Comparison of ENCODE assay signal across 32 cellular contexts in genomic region chr14:105141486-105142281, GRCh38. TPM values are rescaled to one million over a fixed set of nuclear protein-coding genes. Genes with fewer than 3 reads are reported as not detected.
DNase-seq lines count a peak whose midpoint lies in the region; ATAC-seq, FAIRE-seq and TF ChIP-seq lines count a peak whose summit lies in the region.
"Had no signal": no experiment of that assay in that cellular context is flagged by ENCODE, and none has a peak within 500 bp of the region (broad histone marks: within the 10 kb centered on the region; RNA-seq: fewer than 3 reads in every experiment).

No MANE protein-coding gene starts in this region.

- H3K9ac ChIP-seq in HCT116 (ENCODE audit: low read length) (no peak overlapping the region), K562 (ENCODE audit: insufficient read depth in 1 of 2, low read depth in 2 of 2, low read length in 2 of 2) (no peak overlapping the region), kidney (ENCODE audit: low read length in 2 of 2) (no peak overlapping the region)

- H3K27ac ChIP-seq in HCT116 (ENCODE audit: low read depth, low read length) = no peak overlapping the region
- H3K27ac ChIP-seq in K562 (ENCODE audit: extremely low read depth, low read depth, low read length) = no peak overlapping the region
- H3K27ac ChIP-seq in kidney (ENCODE audit: low read depth in 2 of 2, low read length in 2 of 2) = no peak overlapping the region
- H3K27ac ChIP-seq in suprapubic skin = no peak overlapping the region
- H3K27ac ChIP-seq in coronary artery = no peak overlapping the region
- H3K27ac ChIP-seq: ascending aorta, colonic mucosa, esophagus muscularis mucosa, neutrophil, SJCRH30, skin epidermis had no signal

- RAD21 ChIA-PET in HCT116 (lab: Charles Lee; ENCODE audit: low non-redundant PET in 1 of 2, low total read pairs in 2 of 2, uncharacterized antibody in 2 of 2, unreplicated experiment in 2 of 2) = no interaction called here

- H3K4me1 Mint-ChIP-seq in activated CD8-positive, alpha-beta T cell treated with anti-CD3 and anti-CD28 coated beads, Interleukin-2, amount 10 ng/mL, durations not matched to agents 7 days and 5 days (ENCODE audit: low read depth) = no peaks in the 10 kb centered on the region
- H3K4me1 Mint-ChIP-seq: activated CD4-positive, alpha-beta T cell treated with anti-CD3 and anti-CD28 coated beads, Interleukin-2, amount 10 ng/mL, durations not matched to agents 24 days and 14 days; activated naive CD8-positive, alpha-beta T cell treated with anti-CD3 and anti-CD28 coated beads for 36 hours had no signal

- H3K9me1 ChIP-seq in K562 (ENCODE audit: control insufficient read depth, insufficient read depth, low read length) = no peaks in the 10 kb centered on the region

- no peaks in the 10 kb centered on the region for H3K27me3 ChIP-seq in HCT116 (ENCODE audit: insufficient read depth, low read length)
- no peaks in the 10 kb centered on the region for H3K27me3 ChIP-seq in K562 (ENCODE audit: control insufficient read depth in 2 of 2, insufficient read depth in 2 of 2, low read length in 2 of 2)
- H3K27me3 ChIP-seq in suprapubic skin = no peaks in the 10 kb centered on the region
- H3K27me3 ChIP-seq: ascending aorta, colonic mucosa, neutrophil, SJCRH30 had no signal

- no peak overlapping the region for H3K27ac Mint-ChIP-seq in activated CD8-positive, alpha-beta T cell treated with anti-CD3 and anti-CD28 coated beads, Interleukin-2, amount 10 ng/mL, durations not matched to agents 7 days and 5 days
- H3K27ac Mint-ChIP-seq: activated CD4-positive, alpha-beta T cell treated with anti-CD3 and anti-CD28 coated beads, Interleukin-2, amount 10 ng/mL, durations not matched to agents 24 days and 14 days; activated naive CD8-positive, alpha-beta T cell treated with anti-CD3 and anti-CD28 coated beads for 36 hours; effector memory CD8-positive, alpha-beta T cell; naive B cell; stimulated activated naive CD8-positive, alpha-beta T cell treated with anti-CD3 and anti-CD28 coated beads, Interleukin-15, Interleukin-2, amounts not matched to agents 100 ng/mL and 50 ng/mL, for 24 hours had no signal

- 92% methylated on average over 27 of the region's 43 CpGs for WGBS in K562 (ENCODE audit: insufficient coverage, low coverage, missing lambda C conversion rate)
- WGBS in suprapubic skin = 93% methylated on average over 36 of the region's 43 CpGs

- POLR2A ChIA-PET in HCT116 (lab: Charles Lee) = no interaction called here
- POLR2A ChIA-PET in K562 (lab: Yijun Ruan, JAX) = no interaction called here
- POLR2A ChIA-PET in activated CD8-positive, alpha-beta T cell treated with anti-CD3 and anti-CD28 coated beads, Interleukin-2, amount 10 ng/mL, durations not matched to agents 7 days and 5 days (lab: Charles Lee) = no interaction called here

- peaks cover 2 to 25% of the 10 kb centered on the region in 2 experiments; a peak in 3 of 4 replicates for H3K36me3 ChIP-seq in HCT116 (ENCODE audit: control insufficient read depth in 1 of 2, insufficient read depth in 2 of 2, low read length in 2 of 2)
- peaks cover 42% of the 10 kb centered on the region; the same call in 1 of the 3 replicates for H3K36me3 ChIP-seq in K562 (ENCODE audit: control insufficient read depth, insufficient read depth, low read length)
- H3K36me3 ChIP-seq in kidney (ENCODE audit: control insufficient read depth in 1 of 2, insufficient read depth in 2 of 2, low read length in 2 of 2) = no peaks in the 10 kb centered on the region
- peaks cover 39% of the 10 kb centered on the region for H3K36me3 ChIP-seq in suprapubic skin
- H3K36me3 ChIP-seq: colonic mucosa, neutrophil had no signal

- no peaks in the 10 kb centered on the region for H3K9me3 ChIP-seq in HCT116 (ENCODE audit: control insufficient read depth in 1 of 2, insufficient read depth in 1 of 2, low read depth in 1 of 2, low read length in 2 of 2)
- no peaks in the 10 kb centered on the region for H3K9me3 ChIP-seq in K562 (replicated peaks; ENCODE audit: control insufficient read depth, insufficient read depth, low read depth, low read length)
- peaks cover 3 to 14% of the 10 kb centered on the region in 2 donors for H3K9me3 ChIP-seq in kidney (ENCODE audit: control insufficient read depth in 1 of 2, low read length in 2 of 2)
- H3K9me3 ChIP-seq in suprapubic skin = no peaks in the 10 kb centered on the region
- H3K9me3 ChIP-seq: colonic mucosa, neutrophil had no signal

- H3K4me3 ChIP-seq in HCT116 (replicated peaks in 1 of 2; ENCODE audit: low read depth in 1 of 2, low read length in 2 of 2) (no peak overlapping the region), K562 (no peak overlapping the region), kidney (ENCODE audit: low read length in 2 of 2) (no peak overlapping the region), suprapubic skin (no peak overlapping the region), coronary artery (no peak overlapping the region)
- H3K4me3 ChIP-seq: ascending aorta, colonic mucosa, esophagus muscularis mucosa, GM12878, SJCRH30, skin epidermis had no signal

- H3K9me3 Mint-ChIP-seq in activated CD8-positive, alpha-beta T cell treated with anti-CD3 and anti-CD28 coated beads, Interleukin-2, amount 10 ng/mL, durations not matched to agents 7 days and 5 days (ENCODE audit: insufficient read depth) = peaks cover 8% of the 10 kb centered on the region
- H3K9me3 Mint-ChIP-seq: stimulated activated naive CD8-positive, alpha-beta T cell treated with anti-CD3 and anti-CD28 coated beads, Interleukin-15, Interleukin-2, amounts not matched to agents 100 ng/mL and 50 ng/mL, for 24 hours had no signal

- CTCF ChIA-PET in HCT116 (lab: Charles Lee) (no interaction called here), K562 (lab: Yijun Ruan, JAX; ENCODE audit: low intra/inter-chr PET ratio) (no interaction called here)
- CTCF ChIA-PET in activated CD8-positive, alpha-beta T cell treated with anti-CD3 and anti-CD28 coated beads, Interleukin-2, amount 10 ng/mL, durations not matched to agents 7 days and 5 days (lab: Charles Lee) = no interaction called here

- TF ChIP-seq POLR2A in HCT116 (IDR thresholded peaks at IDR 0.05; ENCODE audit: borderline replicate concordance, extremely low read depth, insufficient read depth, insufficient read length) = no peak
- no peak for TF ChIP-seq POLR2A in K562 (conservative IDR thresholded peaks at IDR 0.05)
- TF ChIP-seq POLR2A in suprapubic skin (IDR thresholded peaks at IDR 0.05) = no peak

- intact Hi-C loops in HCT116 (cut with micrococcal nuclease) (no loop called here), K562 (cut with micrococcal nuclease) (no loop called here), kidney (cut with DNase I) (no loop called here)

- H4K20me1 ChIP-seq in HCT116 (ENCODE audit: insufficient read depth) (no peaks in the 10 kb centered on the region), K562 (replicated peaks; ENCODE audit: control insufficient read depth, insufficient read depth, low read length) (no peaks in the 10 kb centered on the region)

- H3K4me2 ChIP-seq in HCT116 (ENCODE audit: low read length) (no peak overlapping the region), K562 (ENCODE audit: insufficient read depth, low read length) (no peak overlapping the region)

- no peaks in the 10 kb centered on the region for H3K27me3 Mint-ChIP-seq in activated CD8-positive, alpha-beta T cell treated with anti-CD3 and anti-CD28 coated beads, Interleukin-2, amount 10 ng/mL, durations not matched to agents 7 days and 5 days (ENCODE audit: low read depth)
- H3K27me3 Mint-ChIP-seq: activated CD4-positive, alpha-beta T cell treated with anti-CD3 and anti-CD28 coated beads, Interleukin-2, amount 10 ng/mL, durations not matched to agents 24 days and 14 days; activated naive CD8-positive, alpha-beta T cell treated with anti-CD3 and anti-CD28 coated beads for 36 hours; stimulated activated naive CD8-positive, alpha-beta T cell treated with anti-CD3 and anti-CD28 coated beads, Interleukin-15, Interleukin-2, amounts not matched to agents 100 ng/mL and 50 ng/mL, for 24 hours had no signal

- H3K4me1 ChIP-seq in HCT116 (ENCODE audit: control insufficient read depth in 1 of 2, insufficient read depth in 2 of 2, low read length in 2 of 2) (no peaks in the 10 kb centered on the region), K562 (replicated peaks in 1 of 2; ENCODE audit: control insufficient read depth in 2 of 2, insufficient read depth in 2 of 2, low read length in 2 of 2) (peaks cover 0 to 19% of the 10 kb centered on the region in 2 experiments; a peak in 2 of 5 replicates), kidney (ENCODE audit: control insufficient read depth in 1 of 2, insufficient read depth in 1 of 2, low read depth in 1 of 2, low read length in 2 of 2) (no peaks in the 10 kb centered on the region), suprapubic skin (no peaks in the 10 kb centered on the region)
- H3K4me1 ChIP-seq: ascending aorta, colonic mucosa, esophagus muscularis mucosa, SJCRH30 had no signal

- TF ChIP-seq CTCF in HCT116 (IDR thresholded peaks at IDR 0.05 in 2 of 3, conservative IDR thresholded peaks at IDR 0.05 in 1 of 3; ENCODE audit: borderline replicate concordance in 1 of 3, insufficient read depth in 1 of 3, low read depth in 2 of 3, low read length in 2 of 3) (no peak), K562 (IDR thresholded peaks at IDR 0.05 in 2 of 3, conservative IDR thresholded peaks at IDR 0.05 in 1 of 3; ENCODE audit: insufficient read depth in 2 of 3, low read depth in 1 of 3, low read length in 3 of 3) (no peak), kidney (IDR thresholded peaks at IDR 0.05; ENCODE audit: borderline replicate concordance, extremely low read depth, insufficient read depth) (no peak), suprapubic skin (IDR thresholded peaks at IDR 0.05) (no peak), coronary artery (IDR thresholded peaks at IDR 0.05) (no peak)

- no peak for ATAC-seq in HCT116
- ATAC-seq in K562 = no peak
- ATAC-seq in HG03108 (IDR thresholded peaks at IDR 0.05; ENCODE audit: unreplicated experiment) = no peak
- no peak for ATAC-seq in activated CD8-positive, alpha-beta T cell treated with anti-CD3 and anti-CD28 coated beads, Interleukin-2, amount 10 ng/mL, durations not matched to agents 7 days and 5 days
- ATAC-seq: effector memory CD8-positive, alpha-beta T cell; GM12878; PC-3 had no signal

- no peak for FAIRE-seq in K562 (lab: Jason Lieb, UNC)
- FAIRE-seq in kidney (lab: Jason Lieb, UNC) = no peak
- FAIRE-seq: GM12878, keratinocyte had no signal

- H3K79me2 ChIP-seq in HCT116 (ENCODE audit: insufficient read depth, low read length) = no peaks in the 10 kb centered on the region
- H3K79me2 ChIP-seq in K562 (ENCODE audit: control insufficient read depth, insufficient read depth, low read length) = no peaks in the 10 kb centered on the region

- in situ Hi-C loops in K562 (cut with MboI) = no loop called here

- DNase-seq in HCT116 (ENCODE audit: low read depth, low spot score) (no peak), K562 (ENCODE audit: extremely low read depth in 1 of 4, low spot score in 3 of 4) (no peak), kidney (peak; percentile 59), suprapubic skin (ENCODE audit: low spot score in 2 of 2) (peak; percentile 56 to 76), coronary artery (ENCODE audit: low spot score) (no peak)
- no peak for DNase-seq in activated CD8-positive, alpha-beta T cell treated with anti-CD3 and anti-CD28 coated beads, Interleukin-2, amount 10 ng/mL, durations not matched to agents 7 days and 5 days
- DNase-seq: activated CD4-positive, alpha-beta T cell treated with anti-CD3 and anti-CD28 coated beads, Interleukin-2, amount 10 ng/mL, durations not matched to agents 24 days and 14 days; activated gamma-delta T cell; activated naive CD8-positive, alpha-beta T cell treated with anti-CD3 and anti-CD28 coated beads for 36 hours; activated T-cell treated with anti-CD3 and anti-CD28 coated beads, Interleukin-2, amount 50 U/mL, for 1 hour; colonic mucosa; DMS153; effector memory CD8-positive, alpha-beta T cell; foreskin fibroblast; Kasumi-1; midbrain; naive B cell; NCI-H1417 treated with DMSO at 0.1 percent for 48 hours; NCI-H2029 treated with DMSO at 0.1 percent for 48 hours; NCI-H526; PC-3; SJCRH30; SW 1271; T-helper 9 cell had no signal

- H2AFZ ChIP-seq in HCT116 (ENCODE audit: low read depth, low read length, poor library complexity, severe bottlenecking) = no peak overlapping the region
- H2AFZ ChIP-seq in K562 (ENCODE audit: low read depth, low read length) = no peak overlapping the region

- H3K4me3 Mint-ChIP-seq in activated CD8-positive, alpha-beta T cell treated with anti-CD3 and anti-CD28 coated beads, Interleukin-2, amount 10 ng/mL, durations not matched to agents 7 days and 5 days = no peak overlapping the region
- H3K4me3 Mint-ChIP-seq: activated CD4-positive, alpha-beta T cell treated with anti-CD3 and anti-CD28 coated beads, Interleukin-2, amount 10 ng/mL, durations not matched to agents 24 days and 14 days; activated naive CD8-positive, alpha-beta T cell treated with anti-CD3 and anti-CD28 coated beads for 36 hours; effector memory CD8-positive, alpha-beta T cell; stimulated activated naive CD8-positive, alpha-beta T cell treated with anti-CD3 and anti-CD28 coated beads, Interleukin-15, Interleukin-2, amounts not matched to agents 100 ng/mL and 50 ng/mL, for 24 hours had no signal

- H3K9me2 ChIP-seq in HCT116 (ENCODE audit: insufficient read depth) = no peaks in the 10 kb centered on the region

- H3K36me3 Mint-ChIP-seq in activated CD8-positive, alpha-beta T cell treated with anti-CD3 and anti-CD28 coated beads, Interleukin-2, amount 10 ng/mL, durations not matched to agents 7 days and 5 days (ENCODE audit: low read depth) = no peaks in the 10 kb centered on the region

- no peak for TF ChIP-seq EP300 in K562 (IDR thresholded peaks at IDR 0.05; ENCODE audit: low read length)
- TF ChIP-seq EP300 in suprapubic skin (IDR thresholded peaks at IDR 0.05) = no peak

- BruUV-seq in HCT116 (replicated peaks; lab: Mats Ljungman, UMichigan) = TSS peak; percentile 70
- BruUV-seq in K562 (replicated peaks; lab: Mats Ljungman, UMichigan) = TSS peak; percentile 50

- no peak for TF ChIP-seq RAD21 in HCT116 (IDR thresholded peaks at IDR 0.05; ENCODE audit: low read depth)
- TF ChIP-seq RAD21 in K562 (CRISPR knock-in tag; conservative IDR thresholded peaks at IDR 0.05 in 1 of 2, IDR thresholded peaks at IDR 0.05 in 1 of 2) = no peak

RNA-seq across cellular contexts. Expression of gene JAG2, which starts 26.9 kb away (rescaled TPM):
- total RNA-seq in HCT116 (2021; ENCODE audit: unreplicated experiment) (85.9 TPM), K562 (2014; rRNA removed) (20.1 and 22.8 TPM in 2 replicates), K562 (2014; rRNA removed; fragmentation: Illumina TruSeq; extraction: Trizol) (2.4 and 3.3 TPM in 2 replicates), K562 (2015; rRNA removed; fragmentation: Illumina TruSeq; extraction: Trizol) (10.5 and 10.7 TPM in 2 replicates), K562 (2021) (43.4 and 48.4 TPM in 2 replicates), kidney (26.1 TPM), suprapubic skin (10 to 100 TPM; 47.4 to 75.4 (median 67.2) TPM)
- polyA plus RNA-seq in HCT116 (2012) = 71.0 and 86.6 TPM in 2 replicates
- total RNA-seq in K562 (2011; cell fraction: chromatin; rRNA removed; ENCODE audit: low replicate concordance) = 61.3 and 185 TPM in 2 replicates
- 142 and 150 TPM in 2 replicates for total RNA-seq in K562 (2011; cell fraction: nucleolus; rRNA removed)
- 67.6 and 76.6 TPM in 2 replicates for total RNA-seq in K562 (2011; cell fraction: nucleoplasm; rRNA removed)
- polyA plus RNA-seq in K562 (2011; rRNA removed) (8.6 and 12.1 TPM in 2 replicates), K562 (2014; fragmentation: Illumina TruSeq; extraction: Trizol) (6.6 and 16.7 TPM in 2 replicates), K562 (2014; fragmentation: Nextera tagmentation; extraction: Ambion mirVana) (under 1 TPM; 0.25 to 0.50 TPM), K562 (2014; rRNA removed) (24.5 and 38.0 TPM in 2 replicates), kidney (ENCODE audit: insufficient read depth, low read depth, low replicate concordance) (6.3 TPM)
- 10.2 and 16.7 TPM in 2 replicates for polyA plus RNA-seq in K562 (2011; cell fraction: cytosol; rRNA removed)
- 134 and 193 TPM in 2 replicates for polyA plus RNA-seq in K562 (2011; cell fraction: nucleus; rRNA removed)
- polyA plus RNA-seq in K562 (2012) = 20.4 and 32.1 TPM in 2 replicates
- polyA minus RNA-seq in K562 (2011; rRNA and poly(A)+ RNA removed) = 8.1 and 12.6 TPM in 2 replicates
- polyA minus RNA-seq in K562 (2011; cell fraction: cytosol; rRNA and poly(A)+ RNA removed) = 17.8 and 19.8 TPM in 2 replicates
- polyA minus RNA-seq in K562 (2011; cell fraction: nucleus; rRNA and poly(A)+ RNA removed) = 39.4 and 47.9 TPM in 2 replicates
- 1 to 10 TPM; 2.5 to 2.9 TPM for total RNA-seq in activated CD8-positive, alpha-beta T cell treated with anti-CD3 and anti-CD28 coated beads, Interleukin-2, amount 10 ng/mL, durations not matched to agents 7 days and 5 days

RNA-seq across cellular contexts. Expression of gene NUDT14, which starts 39.4 kb away (rescaled TPM):
- total RNA-seq in HCT116 (2021; ENCODE audit: unreplicated experiment) (56.1 TPM), K562 (2014; rRNA removed) (12.3 and 13.2 TPM in 2 replicates), K562 (2014; rRNA removed; fragmentation: Illumina TruSeq; extraction: Trizol) (1.7 and 2.1 TPM in 2 replicates), K562 (2015; rRNA removed; fragmentation: Illumina TruSeq; extraction: Trizol) (11.7 and 11.9 TPM in 2 replicates), K562 (2021) (15.7 and 16.3 TPM in 2 replicates), kidney (48.6 TPM), suprapubic skin (10 to 100 TPM; 14.6 to 22.2 (median 19.8) TPM)
- polyA plus RNA-seq in HCT116 (2012) = 41.5 and 42.8 TPM in 2 replicates
- total RNA-seq in K562 (2011; cell fraction: chromatin; rRNA removed; ENCODE audit: low replicate concordance) = 7.5 and 26.6 TPM in 2 replicates
- 23.2 and 26.8 TPM in 2 replicates for total RNA-seq in K562 (2011; cell fraction: nucleolus; rRNA removed)
- total RNA-seq in K562 (2011; cell fraction: nucleoplasm; rRNA removed) = 10.1 and 13.7 TPM in 2 replicates
- polyA plus RNA-seq in K562 (2011; rRNA removed) (8.3 and 10.6 TPM in 2 replicates), K562 (2014; fragmentation: Illumina TruSeq; extraction: Trizol) (3.1 and 6.4 TPM in 2 replicates), K562 (2014; fragmentation: Nextera tagmentation; extraction: Ambion mirVana) (under 1 TPM; 0.14 to 0.85 TPM), K562 (2014; rRNA removed) (8.2 and 14.5 TPM in 2 replicates), kidney (ENCODE audit: insufficient read depth, low read depth, low replicate concordance) (59.1 TPM)
- 10.6 and 23.4 TPM in 2 replicates for polyA plus RNA-seq in K562 (2011; cell fraction: cytosol; rRNA removed)
- polyA plus RNA-seq in K562 (2011; cell fraction: nucleus; rRNA removed) = 16.5 and 26.6 TPM in 2 replicates
- polyA plus RNA-seq in K562 (2012) = 20.4 and 28.6 TPM in 2 replicates
- polyA minus RNA-seq in K562 (2011; rRNA and poly(A)+ RNA removed) = 1.1 and 2.3 TPM in 2 replicates
- 3.7 and 9.5 TPM in 2 replicates for polyA minus RNA-seq in K562 (2011; cell fraction: cytosol; rRNA and poly(A)+ RNA removed)
- polyA minus RNA-seq in K562 (2011; cell fraction: nucleus; rRNA and poly(A)+ RNA removed) = 2.7 and 3.6 TPM in 2 replicates
- 10 to 100 TPM; 25.3 to 27.9 TPM for total RNA-seq in activated CD8-positive, alpha-beta T cell treated with anti-CD3 and anti-CD28 coated beads, Interleukin-2, amount 10 ng/mL, durations not matched to agents 7 days and 5 days

Comparison
In these comparisons a context has a peak if more than half of its experiments do, and no peak if none do; other contexts are left out.
1. DNase-seq: peak in kidney (single experiment) and suprapubic skin (2 of 2); none in HCT116 (single experiment), K562 (0 of 4), activated CD8-positive, alpha-beta T cell treated with anti-CD3 and anti-CD28 coated beads, Interleukin-2, amount 10 ng/mL, durations not matched to agents 7 days and 5 days (single experiment) and coronary artery (single experiment).